In the genomic region with DNA sequence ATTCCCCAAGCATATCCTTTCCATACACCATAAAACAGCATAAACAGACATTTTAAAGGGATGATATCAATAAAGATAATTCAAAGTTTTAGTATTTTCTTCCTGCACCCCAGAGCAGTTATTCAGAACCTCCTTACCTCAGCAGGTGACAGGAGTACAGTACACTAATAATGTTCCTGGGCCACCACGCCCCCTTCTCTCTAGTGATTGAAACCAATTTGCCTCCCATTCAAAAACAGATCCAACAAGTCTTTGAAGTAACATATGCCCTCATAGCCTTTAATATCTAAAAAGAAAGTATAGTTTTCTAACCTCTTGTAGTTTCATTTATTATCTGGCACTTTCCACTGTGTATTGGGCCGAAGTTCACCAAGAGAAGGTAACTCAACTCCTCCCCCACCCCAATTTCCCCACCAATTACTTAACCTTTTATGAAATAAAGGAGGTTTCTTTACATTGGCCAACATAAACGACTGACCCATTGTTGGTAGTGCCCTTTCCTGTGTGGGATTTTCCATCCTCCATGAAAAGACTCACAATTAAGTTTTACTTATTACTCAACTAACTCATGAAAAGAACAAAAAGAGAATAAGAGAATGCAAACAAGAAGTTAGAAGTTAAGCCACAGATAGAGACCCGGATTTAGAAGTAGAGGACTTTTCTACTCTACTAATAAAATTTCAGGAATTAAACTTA, we compare ENCODE assay signal across 21 cellular contexts. TPM values are rescaled to one million over a fixed set of nuclear protein-coding genes. Genes with fewer than 3 reads are reported as not detected.
"Had no signal": no experiment of that assay in that cellular context is flagged by ENCODE, and none has a peak within 500 bp of the region (broad histone marks: within the 10 kb centered on the region; RNA-seq: fewer than 3 reads in every experiment).

No MANE protein-coding gene starts in this region.

- H3K4me3 ChIP-seq: coronary artery, esophagus squamous epithelium, gastrocnemius medialis, left ventricle myocardium inferior, sigmoid colon, smooth muscle cell, stomach, suprapubic skin, tibial nerve had no signal

- H3K9me3 ChIP-seq: esophagus squamous epithelium, gastrocnemius medialis, suprapubic skin had no signal

- H3K27ac Mint-ChIP-seq: endodermal cell; naive thymus-derived CD4-positive, alpha-beta T cell; progenitor cell of endocrine pancreas had no signal

- H3K27me3 Mint-ChIP-seq: progenitor cell of endocrine pancreas had no signal

- ATAC-seq: gastrocnemius medialis; naive thymus-derived CD4-positive, alpha-beta T cell; SK-N-SH treated with all-trans-retinoic acid at 6 μM for 48 hours had no signal

- DNase-seq: activated gamma-delta T cell; activated T-cell treated with anti-CD3 and anti-CD28 coated beads, Interleukin-2, amount 50 U/mL, for 1 hour; cerebellar nuclear complex; endodermal cell; esophagus squamous epithelium; gastrocnemius medialis; hippocampal formation; left ventricle myocardium inferior; naive thymus-derived CD4-positive, alpha-beta T cell; retina; sigmoid colon; stimulated activated CD4-positive, alpha-beta T cell treated with anti-CD3 and anti-CD28 coated beads, Interleukin-15, amount 100 ng/mL, for 24 hours; stimulated activated CD4-positive, alpha-beta T cell treated with anti-CD3 and anti-CD28 coated beads, Interleukin-4, amount 100 ng/mL, for 1 hour; stomach had no signal

- H3K4me3 Mint-ChIP-seq: endodermal cell; naive thymus-derived CD4-positive, alpha-beta T cell had no signal

- H3K4me1 ChIP-seq: esophagus squamous epithelium, gastrocnemius medialis, left ventricle myocardium inferior, sigmoid colon, suprapubic skin, tibial nerve had no signal

- H3K27me3 ChIP-seq: esophagus squamous epithelium, gastrocnemius medialis, sigmoid colon, stomach, suprapubic skin, tibial nerve had no signal

- H3K36me3 ChIP-seq: esophagus squamous epithelium, gastrocnemius medialis, left ventricle myocardium inferior, sigmoid colon, stomach, suprapubic skin, tibial nerve had no signal

RNA-seq across cellular contexts. Expression of a gene that starts 5.0 kb away (rescaled TPM):
- total RNA-seq: osteocyte had no signal

RNA-seq across cellular contexts. Expression of a gene that starts 58.0 kb away (rescaled TPM):
- total RNA-seq: left ventricle myocardium inferior, osteocyte had no signal
